12 cellular contexts compared by ENCODE assay signal in the genomic region with DNA sequence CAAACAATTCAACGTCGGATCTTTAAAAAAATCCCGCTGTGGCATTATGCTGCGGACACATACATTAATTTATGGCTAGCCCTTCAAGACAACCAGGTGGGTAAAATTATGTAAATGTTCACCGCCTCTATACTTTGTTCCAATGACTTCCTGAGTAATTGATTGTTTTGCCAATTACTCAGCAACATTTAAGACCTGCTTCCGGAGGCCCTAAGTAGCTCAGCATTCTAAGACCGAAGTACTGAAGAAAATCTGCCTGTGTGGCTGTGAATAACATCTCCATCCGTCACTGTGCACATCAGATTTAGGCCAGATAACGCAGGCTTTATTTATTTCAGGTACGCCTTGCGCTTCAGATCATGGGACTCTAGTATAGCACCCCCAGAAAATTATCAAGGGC. TPM values are rescaled to one million over a fixed set of nuclear protein-coding genes. Genes with fewer than 3 reads are reported as not detected.
DNase-seq lines count a peak whose midpoint lies in the region; ATAC-seq and TF ChIP-seq lines count a peak whose summit lies in the region.
"Had no signal": no experiment of that assay in that cellular context is flagged by ENCODE, and none has a peak within 500 bp of the region (broad histone marks: within the 10 kb centered on the region; RNA-seq: fewer than 3 reads in every experiment).

No MANE protein-coding gene starts in this region.

- 60% methylated on average over 11 of the region's 11 CpGs for WGBS in prostate gland

- no peaks in the 10 kb centered on the region for H3K27me3 ChIP-seq in BE2C
- H3K27me3 ChIP-seq in prostate gland (replicated peaks; ENCODE audit: insufficient read depth): no peaks in the 10 kb centered on the region

- no peak overlapping the region for H3K27ac ChIP-seq in prostate gland

- TF ChIP-seq CTCF in neural crest cell (conservative IDR thresholded peaks at IDR 0.05) (no peak), BE2C (IDR thresholded peaks at IDR 0.05; ENCODE audit: low read depth, low read length) (no peak), prostate gland (IDR thresholded peaks at IDR 0.05) (no peak)

- intact Hi-C loops in prostate gland (cut with DNase I): no loop called here

- H3K27ac Mint-ChIP-seq in neural crest cell (ENCODE audit: unreplicated experiment): peak overlapping the region; percentile 41

- H3K27me3 Mint-ChIP-seq in neural crest cell (ENCODE audit: low read depth): peaks cover 3% of the 10 kb centered on the region

- peaks cover 18% of the 10 kb centered on the region for H3K4me1 Mint-ChIP-seq in neural crest cell

- no peak for TF ChIP-seq POLR2A in prostate gland (IDR thresholded peaks at IDR 0.05)

- H3K36me3 ChIP-seq in BE2C (peaks cover 3% of the 10 kb centered on the region), prostate gland (no peaks in the 10 kb centered on the region)

- H3K4me3 Mint-ChIP-seq in neural crest cell: no peak overlapping the region

- peaks cover 15% of the 10 kb centered on the region for H3K36me3 Mint-ChIP-seq in neural crest cell (ENCODE audit: low read depth)

- ATAC-seq in HG02642 (IDR thresholded peaks at IDR 0.05; ENCODE audit: poor library complexity, unreplicated experiment): peak; percentile 35

- DNase-seq in NOMO-1 treated with DMSO at 0.1 percent for 48 hours (lab: John Stamatoyannopoulos, UW; ENCODE audit: unreplicated experiment) (peak; percentile 19), NOMO-1 treated with dmso at 0.1 percent for 144 hours (lab: John Stamatoyannopoulos, UW; ENCODE audit: unreplicated experiment) (no peak), T-helper 22 cell (ENCODE audit: low read depth) (peak; percentile 52), neural crest cell (ENCODE audit: low read depth, low spot score) (no peak), BE2C (no peak), NCI-H510A treated with DMSO at 0.1 percent for 48 hours (lab: John Stamatoyannopoulos, UW) (no peak), prostate gland (ENCODE audit: low spot score) (no peak)
- DNase-seq: islet precursor cell, T1000 had no signal

- H3K9me3 Mint-ChIP-seq in neural crest cell: peaks cover 3% of the 10 kb centered on the region

- H3K4me3 ChIP-seq in BE2C (ENCODE audit: low read depth, low read length) (no peak overlapping the region), prostate gland (no peak overlapping the region)
- H3K4me3 ChIP-seq: skin epidermis had no signal

- H3K9me3 ChIP-seq in BE2C (no peaks in the 10 kb centered on the region), prostate gland (no peaks in the 10 kb centered on the region)

- H3K4me1 ChIP-seq in BE2C (no peaks in the 10 kb centered on the region; the same call in 1 of the 2 replicates), prostate gland (replicated peaks) (no peaks in the 10 kb centered on the region)

RNA-seq across cellular contexts. Expression of a gene that starts 23.3 kb away (rescaled TPM):
- total RNA-seq in neural crest cell: 77.3 and 79.5 TPM in 2 replicates
- polyA plus RNA-seq in BE2C (2012; ENCODE audit: insufficient read depth, insufficient read length, low read depth): 245 TPM
- 10 to 100 TPM in 1 of 2 donors, 1 to 10 TPM in 1; 8.3 to 11.1 TPM for total RNA-seq in prostate gland

RNA-seq across cellular contexts. Expression of a gene that starts 39.3 kb away (rescaled TPM):
- total RNA-seq in neural crest cell (0.07 and 0.16 TPM in 2 replicates), prostate gland (1 to 10 TPM; 1.6 to 2.0 TPM)
- 2.0 TPM for polyA plus RNA-seq in BE2C (2012; ENCODE audit: insufficient read depth, insufficient read length, low read depth)
- total RNA-seq: LHCN-M2 had no signal

RNA-seq across cellular contexts. Expression of a gene that starts 43.5 kb away (rescaled TPM):
- total RNA-seq in neural crest cell (not detected in 2 replicates), prostate gland (1 to 10 TPM; 1.1 to 1.2 TPM)
- polyA plus RNA-seq in BE2C (2012; ENCODE audit: insufficient read depth, insufficient read length, low read depth): not detected
- total RNA-seq: LHCN-M2 had no signal

Comparison
In these comparisons a context has a peak if more than half of its experiments do, and no peak if none do; other contexts are left out.
1. DNase-seq: peak in NOMO-1 treated with DMSO at 0.1 percent for 48 hours (single experiment) and T-helper 22 cell (single experiment); none in NOMO-1 treated with dmso at 0.1 percent for 144 hours (single experiment), neural crest cell (single experiment), BE2C (single experiment), NCI-H510A treated with DMSO at 0.1 percent for 48 hours (single experiment) and prostate gland (single experiment).